18 cellular contexts compared by ENCODE assay signal in genomic region chr16:75293746-75294145, GRCh38. TPM values are rescaled to one million over a fixed set of nuclear protein-coding genes. Genes with fewer than 3 reads are reported as not detected.
DNase-seq lines count a peak whose midpoint lies in the region; ATAC-seq and TF ChIP-seq lines count a peak whose summit lies in the region.
"Had no signal": no experiment of that assay in that cellular context is flagged by ENCODE, and none has a peak within 500 bp of the region (broad histone marks: within the 10 kb centered on the region; RNA-seq: fewer than 3 reads in every experiment).

No MANE protein-coding gene starts in this region.

- no peaks in the 10 kb centered on the region for H3K9me3 Mint-ChIP-seq in brain
- no peaks in the 10 kb centered on the region for H3K9me3 Mint-ChIP-seq in natural killer cell

- H3K4me1 Mint-ChIP-seq in brain (peaks cover 46% of the 10 kb centered on the region), natural killer cell (peaks cover 5% of the 10 kb centered on the region in 2 donors)
- H3K4me1 Mint-ChIP-seq: CD14-positive monocyte had no signal

- ATAC-seq in GM19395 (IDR thresholded peaks at IDR 0.05; ENCODE audit: unreplicated experiment) (no peak), natural killer cell (no peak)
- ATAC-seq: GM12878 had no signal

- H3K27ac Mint-ChIP-seq in brain (peak overlapping the region in 3 of 5 experiments; percentile 24 to 92 (median 31)), natural killer cell (no peak overlapping the region)
- H3K27ac Mint-ChIP-seq: CD14-positive monocyte had no signal

- H3K27ac ChIP-seq in rectal smooth muscle tissue (ENCODE audit: low read depth, low read length): peak overlapping the region; percentile 10
- H3K27ac ChIP-seq: PC-9 had no signal

- H3K4me3 Mint-ChIP-seq in brain (no peak overlapping the region), natural killer cell (no peak overlapping the region)
- H3K4me3 Mint-ChIP-seq: CD14-positive monocyte had no signal

- peak overlapping the region; percentile 12; the same call in 1 of the 2 replicates for H3K4me3 ChIP-seq in AG10803 (ENCODE audit: low read length)
- peak overlapping the region; percentile 32 for H3K4me3 ChIP-seq in fibroblast of villous mesenchyme (ENCODE audit: low read depth, low read length)
- H3K4me3 ChIP-seq in rectal smooth muscle tissue (ENCODE audit: low read length): no peak overlapping the region
- H3K4me3 ChIP-seq: GM12878, PC-9 had no signal

- no peaks in the 10 kb centered on the region for H3K27me3 Mint-ChIP-seq in brain
- peaks cover 64 to 92% of the 10 kb centered on the region in 2 donors for H3K27me3 Mint-ChIP-seq in natural killer cell (ENCODE audit: low read depth in 2 of 2)

- DNase-seq in AG10803 (ENCODE audit: low read depth) (no peak), fibroblast of villous mesenchyme (ENCODE audit: low read depth) (peak; percentile 89), natural killer cell (no peak), NCI-H1048 (lab: John Stamatoyannopoulos, UW) (no peak), NCI-H187 (lab: John Stamatoyannopoulos, UW) (no peak)
- DNase-seq: DMS53, KG1, NCI-H1092 treated with DMSO at 0.1 percent for 48 hours, NCI-H1694, NCI-H2171, NCI-H446 treated with DMSO at 0.1 percent for 48 hours, NCI-H748 treated with DMSO at 0.1 percent for 48 hours, PC-9 had no signal

- peaks cover 49% of the 10 kb centered on the region for H3K36me3 Mint-ChIP-seq in brain
- H3K36me3 Mint-ChIP-seq in natural killer cell: peaks cover 52% of the 10 kb centered on the region

- H3K9ac ChIP-seq in rectal smooth muscle tissue (ENCODE audit: low read length): no peak overlapping the region

- no peaks in the 10 kb centered on the region for H3K27me3 ChIP-seq in rectal smooth muscle tissue (ENCODE audit: control insufficient read depth, insufficient read depth, low read length)

- peaks cover 4% of the 10 kb centered on the region for H3K4me1 ChIP-seq in rectal smooth muscle tissue (ENCODE audit: control insufficient read depth, insufficient read depth, low read length)

- no peak for TF ChIP-seq CTCF in AG10803 (conservative IDR thresholded peaks at IDR 0.05; ENCODE audit: low read length)
- no peak for TF ChIP-seq CTCF in brain (conservative IDR thresholded peaks at IDR 0.05)
- no peak for TF ChIP-seq CTCF in fibroblast of villous mesenchyme (IDR thresholded peaks at IDR 0.05; ENCODE audit: insufficient read depth, low read depth, low read length)
- TF ChIP-seq CTCF in natural killer cell (IDR thresholded peaks at IDR 0.05): no peak

- intact Hi-C loops in natural killer cell (cut with micrococcal nuclease): no loop called here

- H3K36me3 ChIP-seq in rectal smooth muscle tissue (ENCODE audit: control insufficient read depth, insufficient read depth, low read length): peaks cover 9% of the 10 kb centered on the region

RNA-seq across cellular contexts. Expression of gene BCAR1, which starts 42.3 kb away (rescaled TPM):
- polyA plus RNA-seq in brain (ENCODE audit: insufficient read depth, low read depth, low replicate concordance): 76.8 TPM
- total RNA-seq in fibroblast of villous mesenchyme (87.2 and 120 TPM in 2 replicates), natural killer cell (not detected)
- polyA plus RNA-seq: CD14-positive monocyte had no signal

Comparison
In these comparisons a context has a peak if more than half of its experiments do, and no peak if none do; other contexts are left out.
1. H3K27ac Mint-ChIP-seq: peak in brain (3 of 5); none in natural killer cell (0 of 2).
2. RNA of gene BCAR1, which starts 42.3 kb away (total RNA-seq): 87.2 to 120 TPM in fibroblast of villous mesenchyme; not detected in natural killer cell; every median in the first group is over 10 times any median in the second.